16 cellular contexts compared by ENCODE assay signal in the genomic region with DNA sequence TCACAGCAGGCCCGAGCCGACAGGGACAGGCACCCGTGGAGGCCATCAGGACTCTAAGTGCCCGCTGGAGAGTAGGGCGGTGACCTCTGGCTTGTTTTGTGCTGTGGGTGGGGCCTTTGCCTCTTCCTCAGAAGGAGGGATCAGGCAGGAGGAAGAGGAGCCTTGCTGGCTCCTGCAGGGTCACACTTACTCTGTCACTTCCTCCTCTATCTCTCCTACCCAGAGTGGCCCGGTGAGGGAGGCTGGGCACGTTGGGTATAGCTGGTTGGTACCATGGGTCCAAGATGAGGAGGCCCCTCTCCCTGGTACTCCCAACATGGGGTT.
"Had no signal": no experiment of that assay in that cellular context is flagged by ENCODE, and none has a peak within 500 bp of the region (broad histone marks: within the 10 kb centered on the region; RNA-seq: fewer than 3 reads in every experiment).

No MANE protein-coding gene starts in this region.

- ATAC-seq: activated CD4-positive, CD25-positive, alpha-beta regulatory T cell treated with anti-CD3 and anti-CD28 coated beads, Interleukin-2, amount 50 U/mL, for 24 hours; gastroesophageal sphincter; mucosa of descending colon; naive thymus-derived CD8-positive, alpha-beta T cell had no signal

- H3K27ac ChIP-seq: adrenal gland, coronary artery, epithelial cell of prostate, gastroesophageal sphincter, prostate gland, thyroid gland, vagina had no signal

- H3K4me1 Mint-ChIP-seq: naive thymus-derived CD8-positive, alpha-beta T cell had no signal

- DNase-seq: activated naive CD4-positive, alpha-beta T cell treated with anti-CD3 and anti-CD28 coated beads, Interleukin-2, amount 50 U/mL, for 16 hours; effector memory CD4-positive, alpha-beta T cell; mammary epithelial cell; mucosa of descending colon; naive thymus-derived CD8-positive, alpha-beta T cell; occipital lobe; stimulated activated CD4-positive, alpha-beta T cell treated with anti-CD3 and anti-CD28 coated beads, Interleukin-4, amount 100 ng/mL, for 1 hour; stimulated activated CD8-positive, alpha-beta memory T cell treated with anti-CD3 and anti-CD28 coated beads, Interleukin-4, amount 100 ng/mL, for 48 hours; thyroid gland had no signal

- H3K36me3 Mint-ChIP-seq: naive thymus-derived CD8-positive, alpha-beta T cell had no signal

- H3K4me3 Mint-ChIP-seq: naive thymus-derived CD8-positive, alpha-beta T cell had no signal

- H3K9me3 Mint-ChIP-seq: naive thymus-derived CD8-positive, alpha-beta T cell had no signal
